Comparison of ENCODE assay signal across 1 cellular context in genomic region chr19:16324384-16325160, GRCh38.
TF ChIP-seq lines count a peak whose summit lies in the region.

Gene KLF2 (plus strand): TSS chr19:16324826. CDS start chr19:16324924, 98 bp downstream.

TF ChIP-seq in HEK293, 187 proteins besides CTCF, POLR2A, EP300 and RAD21 (continued from another document):
- TF ChIP-seq SALL2 (tag by site-specific recombination; IDR thresholded peaks at IDR 0.05; ENCODE audit: borderline replicate concordance) (no peak), KLF8 (tag by site-specific recombination; IDR thresholded peaks at IDR 0.05) (peak; percentile 75; the same call in 1 of the 2 replicates), ZNF175 (tag by site-specific recombination; IDR thresholded peaks at IDR 0.05) (no peak), KLF10 (tag by site-specific recombination; IDR thresholded peaks at IDR 0.05) (peak; percentile 79)
